8 cellular contexts compared by ENCODE assay signal in genomic region chr2:226796840-226797288, GRCh38. TPM values are rescaled to one million over a fixed set of nuclear protein-coding genes. Genes with fewer than 3 reads are reported as not detected.
DNase-seq lines count a peak whose midpoint lies in the region; ATAC-seq and TF ChIP-seq lines count a peak whose summit lies in the region.

No MANE protein-coding gene starts in this region.

- TF ChIP-seq POLR2A in gastrocnemius medialis (IDR thresholded peaks at IDR 0.05), result no peak

- ATAC-seq in gastrocnemius medialis (peak; percentile 22 to 35), HG02588 (IDR thresholded peaks at IDR 0.05; ENCODE audit: unreplicated experiment) (no peak)

- H3K27ac ChIP-seq in gastrocnemius medialis, result peak overlapping the region; percentile 95 to 99 (median 98)

- TF ChIP-seq CTCF in GM12864 (IDR thresholded peaks at IDR 0.05; ENCODE audit: low read depth, low read length, missing control alignments) (peak; percentile 37), fibroblast of the aortic adventitia (IDR thresholded peaks at IDR 0.05; ENCODE audit: insufficient read depth, low read length) (peak; percentile 43), gastrocnemius medialis (IDR thresholded peaks at IDR 0.05 in 4 of 5, conservative IDR thresholded peaks at IDR 0.05 in 1 of 5) (peak; percentile 73 to 86 (median 81))

- DNase-seq in GM12864 (ENCODE audit: low read depth), result no peak
- DNase-seq in SIG-M5 (lab: John Stamatoyannopoulos, UW), result peak; percentile 40
- no peak for DNase-seq in fibroblast of the aortic adventitia (ENCODE audit: low read depth)
- peak; percentile 41 to 69 for DNase-seq in gastrocnemius medialis
- no peak for DNase-seq in NCI-H345 treated with DMSO at 0.1 percent for 48 hours (lab: John Stamatoyannopoulos, UW; ENCODE audit: unreplicated experiment)
- DNase-seq in NCI-H2029 treated with DMSO at 0.1 percent for 48 hours (lab: John Stamatoyannopoulos, UW), result no peak
- DNase-seq in NK-92 treated with Interleukin-12 subunit alpha and Interleukin-12 subunit beta, amount 100 ng/mL, for 24 hours (lab: John Stamatoyannopoulos, UW), result no peak

- H3K36me3 ChIP-seq in gastrocnemius medialis, result no peaks in the 10 kb centered on the region

- H3K4me3 ChIP-seq in GM12864 (ENCODE audit: low read depth, low read length) (no peak overlapping the region), fibroblast of the aortic adventitia (ENCODE audit: low read depth, low read length) (peak overlapping the region; percentile 82), gastrocnemius medialis (peak overlapping the region; percentile 79 to 95 (median 88))

- intact Hi-C loops in gastrocnemius medialis (cut with DNase I; ENCODE audit: low total_unique reads), result loop anchor here (1.0 to 10.0 kb wide), 6 partner anchors 62 to 710 kb away; no protein-coding TSS in a partner anchor

- no peaks in the 10 kb centered on the region for H3K27me3 ChIP-seq in gastrocnemius medialis

- no peaks in the 10 kb centered on the region for H3K9me3 ChIP-seq in gastrocnemius medialis

- H3K4me1 ChIP-seq in gastrocnemius medialis, result peaks cover 50 to 62% of the 10 kb centered on the region in 2 donors

- in situ Hi-C loops in gastrocnemius medialis (cut with MboI; ENCODE audit: low sequenced_read_pairs in 4 of 4), result loop anchor here in 2 of 4 donors (10.0 to 25.0 kb wide), 2 partner anchors 52 to 135 kb away; no protein-coding TSS in a partner anchor

RNA-seq across cellular contexts. Expression of gene IRS1, which starts 2.8 kb away (rescaled TPM):
- total RNA-seq in fibroblast of the aortic adventitia (ENCODE audit: low replicate concordance) (8.2 and 29.7 TPM in 2 replicates), gastrocnemius medialis (10 to 100 TPM in 1 of 4 donors, 1 to 10 TPM in 3; 2.2 to 71.1 (median 6.3) TPM)

RNA-seq across cellular contexts. Expression of gene RHBDD1, which starts 39.0 kb away (rescaled TPM):
- total RNA-seq in fibroblast of the aortic adventitia (ENCODE audit: low replicate concordance) (19.5 and 45.0 TPM in 2 replicates), gastrocnemius medialis (10 to 100 TPM in 1 of 4 donors, 1 to 10 TPM in 3; 6.2 to 14.2 (median 8.7) TPM)

Comparison
In these comparisons a context has a peak if more than half of its experiments do, and no peak if none do; other contexts are left out.
1. DNase-seq: peak in SIG-M5 (single experiment) and gastrocnemius medialis (2 of 2); none in GM12864 (single experiment), fibroblast of the aortic adventitia (single experiment), NCI-H345 treated with DMSO at 0.1 percent for 48 hours (single experiment), NCI-H2029 treated with DMSO at 0.1 percent for 48 hours (single experiment) and NK-92 treated with Interleukin-12 subunit alpha and Interleukin-12 subunit beta, amount 100 ng/mL, for 24 hours (single experiment).
2. Peak in every context shown above with its lines, with median percentiles within 50 percentile points of each other: CTCF ChIP-seq.